In genomic region chr15:44675911-44676310, GRCh38 we compare ENCODE assay signal across 17 cellular contexts. TPM values are rescaled to one million over a fixed set of nuclear protein-coding genes. Genes with fewer than 3 reads are reported as not detected.
DNase-seq lines count a peak whose midpoint lies in the region; ATAC-seq and TF ChIP-seq lines count a peak whose summit lies in the region.
"Had no signal": no experiment of that assay in that cellular context is flagged by ENCODE, and none has a peak within 500 bp of the region (broad histone marks: within the 10 kb centered on the region; RNA-seq: fewer than 3 reads in every experiment).

No MANE protein-coding gene starts in this region.

- peaks cover 3% of the 10 kb centered on the region for H3K36me3 Mint-ChIP-seq in activated naive CD4-positive, alpha-beta T cell treated with anti-CD3 and anti-CD28 coated beads, Interleukin-2, amount 50 U/mL, for 24 hours
- peaks cover 6% of the 10 kb centered on the region for H3K36me3 Mint-ChIP-seq in activated CD8-positive, alpha-beta T cell treated with anti-CD3 and anti-CD28 coated beads for 36 hours (ENCODE audit: low read depth)
- peaks cover 3 to 18% (median 12%) of the 10 kb centered on the region in 3 donors for H3K36me3 Mint-ChIP-seq in immature natural killer cell

- H3K9me3 Mint-ChIP-seq in activated naive CD4-positive, alpha-beta T cell treated with anti-CD3 and anti-CD28 coated beads, Interleukin-2, amount 50 U/mL, for 24 hours: peaks cover 6% of the 10 kb centered on the region
- H3K9me3 Mint-ChIP-seq in activated CD8-positive, alpha-beta T cell treated with anti-CD3 and anti-CD28 coated beads for 36 hours: no peaks in the 10 kb centered on the region
- peaks cover 0 to 9% (median under 1%) of the 10 kb centered on the region in 6 donors for H3K9me3 Mint-ChIP-seq in immature natural killer cell
- H3K9me3 Mint-ChIP-seq: GM23338 had no signal

- peaks cover 89% of the 10 kb centered on the region for H3K4me1 Mint-ChIP-seq in activated naive CD4-positive, alpha-beta T cell treated with anti-CD3 and anti-CD28 coated beads, Interleukin-2, amount 50 U/mL, for 24 hours
- peaks cover 83% of the 10 kb centered on the region for H3K4me1 Mint-ChIP-seq in activated CD8-positive, alpha-beta T cell treated with anti-CD3 and anti-CD28 coated beads for 36 hours (ENCODE audit: low read depth)
- peaks cover 83 to 86% of the 10 kb centered on the region in 2 donors for H3K4me1 Mint-ChIP-seq in immature natural killer cell
- H3K4me1 Mint-ChIP-seq: GM23338 had no signal

- DNase-seq in activated naive CD4-positive, alpha-beta T cell treated with anti-CD3 and anti-CD28 coated beads, Interleukin-2, amount 50 U/mL, for 16 hours: no peak
- no peak for DNase-seq in activated CD8-positive, alpha-beta T cell treated with anti-CD3 and anti-CD28 coated beads for 36 hours
- DNase-seq in immature natural killer cell (no peak), DMS53 (lab: John Stamatoyannopoulos, UW) (no peak), ecto neural progenitor cell (ENCODE audit: low spot score) (no peak), NCI-H1694 treated with DMSO at 0.1 percent for 48 hours (lab: John Stamatoyannopoulos, UW) (no peak)
- DNase-seq: brain microvascular endothelial cell, colonic mucosa, NCI-H2081, NCI-H446 treated with DMSO at 0.1 percent for 48 hours, occipital lobe, RPMI8226, thyroid gland had no signal

- CTCF ChIA-PET in activated CD8-positive, alpha-beta T cell treated with anti-CD3 and anti-CD28 coated beads for 36 hours (lab: Charles Lee): interaction anchor here (1.4 to 4.2 kb wide), 3 partner anchors 10 to 12 kb away, joined by 6 to 37 read pairs (median 19); partner anchors contain the start of gene SPG11

- peak overlapping the region; percentile 51 for H3K4me3 Mint-ChIP-seq in activated naive CD4-positive, alpha-beta T cell treated with anti-CD3 and anti-CD28 coated beads, Interleukin-2, amount 50 U/mL, for 24 hours
- H3K4me3 Mint-ChIP-seq in activated CD8-positive, alpha-beta T cell treated with anti-CD3 and anti-CD28 coated beads for 36 hours: peak overlapping the region; percentile 64
- peak overlapping the region; percentile 77 to 84 (median 82) for H3K4me3 Mint-ChIP-seq in immature natural killer cell
- H3K4me3 Mint-ChIP-seq: GM23338 had no signal

- H3K27me3 Mint-ChIP-seq in activated naive CD4-positive, alpha-beta T cell treated with anti-CD3 and anti-CD28 coated beads, Interleukin-2, amount 50 U/mL, for 24 hours: no peaks in the 10 kb centered on the region
- no peaks in the 10 kb centered on the region for H3K27me3 Mint-ChIP-seq in activated CD8-positive, alpha-beta T cell treated with anti-CD3 and anti-CD28 coated beads for 36 hours
- peaks cover 2 to 9% (median 5%) of the 10 kb centered on the region in 3 donors for H3K27me3 Mint-ChIP-seq in immature natural killer cell (ENCODE audit: low read depth in 3 of 3)

- H3K27ac Mint-ChIP-seq in activated naive CD4-positive, alpha-beta T cell treated with anti-CD3 and anti-CD28 coated beads, Interleukin-2, amount 50 U/mL, for 24 hours: peak overlapping the region; percentile 92
- peak overlapping the region; percentile 90 for H3K27ac Mint-ChIP-seq in activated CD8-positive, alpha-beta T cell treated with anti-CD3 and anti-CD28 coated beads for 36 hours
- H3K27ac Mint-ChIP-seq in immature natural killer cell: peak overlapping the region; percentile 89 to 99 (median 95)
- H3K27ac Mint-ChIP-seq: GM23338 had no signal

- no peak for TF ChIP-seq CTCF in activated CD8-positive, alpha-beta T cell treated with anti-CD3 and anti-CD28 coated beads for 36 hours (IDR thresholded peaks at IDR 0.05)

- intact Hi-C loops in activated CD8-positive, alpha-beta T cell treated with anti-CD3 and anti-CD28 coated beads for 36 hours (cut with micrococcal nuclease): loop anchor here (5.0 kb wide), 1 partner anchor 36 kb away; the partner anchor contains the start of genes B2M and PATL2

- ATAC-seq in activated CD8-positive, alpha-beta T cell treated with anti-CD3 and anti-CD28 coated beads for 36 hours: no peak
- ATAC-seq in GM21360 (IDR thresholded peaks at IDR 0.05; ENCODE audit: unreplicated experiment): no peak
- ATAC-seq: GM23338 had no signal

- POLR2A ChIA-PET in activated CD8-positive, alpha-beta T cell treated with anti-CD3 and anti-CD28 coated beads for 36 hours (lab: Charles Lee): interaction anchor here (1.2 to 39.8 kb wide), 4 partner anchors 10 to 46 kb away, joined by 3 to 1862 read pairs (median 62); partner anchors contain the start of genes B2M, PATL2, SPG11 and TRIM69

RNA-seq across cellular contexts. Expression of gene SPG11, which starts 12.4 kb away (rescaled TPM):
- total RNA-seq in activated CD8-positive, alpha-beta T cell treated with anti-CD3 and anti-CD28 coated beads for 36 hours: 10 to 100 TPM; 68.6 to 71.5 TPM
- 10 to 100 TPM; 22.0 to 37.3 (median 26.1) TPM for polyA plus RNA-seq in immature natural killer cell

RNA-seq across cellular contexts. Expression of gene PATL2, which starts 35.2 kb away (rescaled TPM):
- total RNA-seq in activated CD8-positive, alpha-beta T cell treated with anti-CD3 and anti-CD28 coated beads for 36 hours: 10 to 100 TPM; 16.1 to 17.8 TPM
- polyA plus RNA-seq in immature natural killer cell: 10 to 100 TPM; 24.8 to 49.1 (median 41.4) TPM
- total RNA-seq: GM23338, renal cortical epithelial cell had no signal

RNA-seq across cellular contexts. Expression of gene B2M, which starts 35.4 kb away (rescaled TPM):
- total RNA-seq in activated CD8-positive, alpha-beta T cell treated with anti-CD3 and anti-CD28 coated beads for 36 hours: 1,000 to 10,000 TPM; 4,476 to 4,587 TPM
- over 10,000 TPM; 41,154 to 70,702 (median 45,494) TPM for polyA plus RNA-seq in immature natural killer cell
